13 cellular contexts compared by ENCODE assay signal in the genomic region with DNA sequence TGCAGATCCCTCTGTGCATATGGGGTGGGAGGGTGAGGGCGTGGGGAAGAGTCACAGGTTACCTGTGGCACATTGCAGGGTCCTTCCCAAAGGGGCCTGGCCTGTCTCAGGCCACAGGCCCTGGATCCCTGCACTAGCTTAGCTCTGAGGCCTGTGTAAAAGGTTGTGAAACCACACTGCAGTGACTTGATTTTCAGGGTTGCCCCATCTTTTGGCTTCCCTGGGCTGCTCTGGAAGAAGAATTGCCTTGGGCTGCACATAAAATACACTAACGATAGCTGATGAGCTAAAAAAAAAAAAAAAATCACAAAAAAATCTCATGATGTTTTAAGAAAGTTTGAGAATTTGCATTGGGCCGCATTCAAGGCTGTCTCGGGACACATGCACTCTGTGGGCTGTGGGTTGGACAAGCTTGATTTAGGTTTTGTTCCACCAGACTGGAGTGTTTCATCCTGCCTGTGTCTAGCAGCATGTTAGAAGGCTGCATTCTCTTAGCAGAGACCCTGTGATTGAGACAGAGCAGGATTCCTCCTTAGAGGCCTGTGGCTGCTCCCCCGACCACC. TPM values are rescaled to one million over a fixed set of nuclear protein-coding genes. Genes with fewer than 3 reads are reported as not detected.
DNase-seq lines count a peak whose midpoint lies in the region; ATAC-seq, FAIRE-seq and TF ChIP-seq lines count a peak whose summit lies in the region.
"Had no signal": no experiment of that assay in that cellular context is flagged by ENCODE, and none has a peak within 500 bp of the region (broad histone marks: within the 10 kb centered on the region; RNA-seq: fewer than 3 reads in every experiment).

No MANE protein-coding gene starts in this region.

- TF ChIP-seq CTCF in GM12865 (IDR thresholded peaks at IDR 0.05; ENCODE audit: insufficient read depth, low read depth, low read length, missing control alignments): no peak
- no peak for TF ChIP-seq CTCF in endothelial cell of umbilical vein (IDR thresholded peaks at IDR 0.05; ENCODE audit: extremely low read depth in 1 of 2, insufficient read depth in 1 of 2, low read depth in 1 of 2, low read length in 2 of 2)
- no peak for TF ChIP-seq CTCF in pancreas (IDR thresholded peaks at IDR 0.05)
- TF ChIP-seq CTCF in osteoblast (IDR thresholded peaks at IDR 0.05; ENCODE audit: extremely low read depth, low read depth, low read length): no peak

- H2AFZ ChIP-seq in endothelial cell of umbilical vein (ENCODE audit: low read depth, low read length) (peak overlapping the region; percentile 5), osteoblast (ENCODE audit: low read length) (no peak overlapping the region)

- TF ChIP-seq POLR2A in endothelial cell of umbilical vein (IDR thresholded peaks at IDR 0.05; ENCODE audit: low read depth, low read length): no peak

- H3K9me1 ChIP-seq in endothelial cell of umbilical vein (replicated peaks; ENCODE audit: control insufficient read depth, extremely low read depth, insufficient read depth, low read length): no peaks in the 10 kb centered on the region

- no peaks in the 10 kb centered on the region for H3K9me3 ChIP-seq in HUES6 (ENCODE audit: control insufficient read depth, insufficient read depth, low read depth, low read length)
- no peaks in the 10 kb centered on the region for H3K9me3 ChIP-seq in endothelial cell of umbilical vein (replicated peaks; ENCODE audit: control insufficient read depth, insufficient read depth, low read length)
- no peaks in the 10 kb centered on the region for H3K9me3 ChIP-seq in pancreas
- H3K9me3 ChIP-seq in osteoblast (ENCODE audit: low read depth, low read length): no peaks in the 10 kb centered on the region
- H3K9me3 ChIP-seq: esophagus squamous epithelium had no signal

- H3K79me2 ChIP-seq in endothelial cell of umbilical vein (ENCODE audit: control insufficient read depth, insufficient read depth, low read length) (no peaks in the 10 kb centered on the region), osteoblast (ENCODE audit: insufficient read depth, low read length) (no peaks in the 10 kb centered on the region)

- H3K4me1 ChIP-seq in HUES6 (ENCODE audit: control insufficient read depth, insufficient read depth, low read length) (peaks cover 20% of the 10 kb centered on the region), endothelial cell of umbilical vein (ENCODE audit: control insufficient read depth, extremely low read depth, insufficient read depth, low read length) (peaks cover 7% of the 10 kb centered on the region), pancreas (peaks cover 0 to 17% (median 4%) of the 10 kb centered on the region in 3 donors), osteoblast (ENCODE audit: insufficient read depth, low read length) (peaks cover 6% of the 10 kb centered on the region)

- POLR2A ChIA-PET in endothelial cell of umbilical vein (lab: Charles Lee): no interaction called here

- peak; percentile 57 for DNase-seq in GM12865 (ENCODE audit: low read depth)
- no peak for DNase-seq in endothelial cell of umbilical vein (ENCODE audit: low read depth, low spot score)
- peak in 1 of 6 donors; percentile 34 for DNase-seq in pancreas
- no peak for DNase-seq in osteoblast (ENCODE audit: insufficient read length, low spot score, missing footprints)
- DNase-seq: activated CD4-positive, alpha-beta T cell treated with anti-CD3 and anti-CD28 coated beads for 36 hours; activated naive CD8-positive, alpha-beta T cell treated with anti-CD3 and anti-CD28 coated beads, Interleukin-2, amount 10 ng/mL, durations not matched to agents 7 days and 5 days; esophagus squamous epithelium; NCI-H1092 had no signal

- no peak overlapping the region for H3K4me3 ChIP-seq in GM12865 (ENCODE audit: low read depth, low read length)
- H3K4me3 ChIP-seq in HUES6 (ENCODE audit: low read depth, low read length): peak overlapping the region; percentile 2; the same call in 1 of the 2 replicates
- no peak overlapping the region for H3K4me3 ChIP-seq in endothelial cell of umbilical vein (replicated peaks in 1 of 3; ENCODE audit: insufficient read depth in 1 of 3, low read depth in 1 of 3, low read length in 3 of 3)
- no peak overlapping the region for H3K4me3 ChIP-seq in pancreas
- H3K4me3 ChIP-seq in osteoblast (ENCODE audit: insufficient read depth, low read length): no peak overlapping the region
- H3K4me3 ChIP-seq: esophagus squamous epithelium had no signal

- H3K4me2 ChIP-seq in endothelial cell of umbilical vein (ENCODE audit: insufficient read depth, low read length) (no peak overlapping the region), osteoblast (ENCODE audit: insufficient read depth, low read length) (no peak overlapping the region)

- intact Hi-C loops in endothelial cell of umbilical vein (cut with micrococcal nuclease) (no loop called here), pancreas (cut with DNase I) (no loop called here)

- dilution Hi-C loops in endothelial cell of umbilical vein (cut with MboI; ENCODE audit: extremely low pct_ligation_motif_present, low sequenced_read_pairs): no loop called here

- WGBS in pancreas, 2 donors: 37 to 39% methylated on average over 5 of the region's 5 CpGs

- FAIRE-seq in endothelial cell of umbilical vein (lab: Jason Lieb, UNC): no peak
- no peak for FAIRE-seq in pancreas (lab: Jason Lieb, UNC)

- H3K27me3 ChIP-seq in HUES6 (ENCODE audit: control insufficient read depth, insufficient read depth, low read length): no peaks in the 10 kb centered on the region
- no peaks in the 10 kb centered on the region for H3K27me3 ChIP-seq in endothelial cell of umbilical vein (ENCODE audit: control insufficient read depth in 2 of 2, insufficient read depth in 2 of 2, low read length in 2 of 2)
- H3K27me3 ChIP-seq in pancreas: no peaks in the 10 kb centered on the region
- H3K27me3 ChIP-seq in osteoblast (ENCODE audit: insufficient read depth, low read length): no peaks in the 10 kb centered on the region
- H3K27me3 ChIP-seq: esophagus squamous epithelium had no signal

- CTCF ChIA-PET in endothelial cell of umbilical vein (lab: Charles Lee): interaction anchor here (1.3 kb wide), 1 partner anchor 25 kb away, joined by 5 read pairs; no protein-coding TSS in a partner anchor

- H3K27ac ChIP-seq in HUES6 (ENCODE audit: low read depth, low read length): peak overlapping the region; percentile 96
- no peak overlapping the region for H3K27ac ChIP-seq in endothelial cell of umbilical vein (ENCODE audit: insufficient read depth, low read depth, low read length)
- peak overlapping the region in 2 of 4 donors; percentile 5 to 59 for H3K27ac ChIP-seq in pancreas
- no peak overlapping the region for H3K27ac ChIP-seq in osteoblast (ENCODE audit: low read depth, low read length)

- ATAC-seq in pancreas: peak; percentile 35 to 88 (median 74)
- ATAC-seq in HG03442 (IDR thresholded peaks at IDR 0.05; ENCODE audit: unreplicated experiment): no peak
- ATAC-seq in GM18870 (IDR thresholded peaks at IDR 0.05; ENCODE audit: unreplicated experiment): no peak
- no peak for ATAC-seq in GM21786 (IDR thresholded peaks at IDR 0.05; ENCODE audit: unreplicated experiment)
- ATAC-seq: activated CD4-positive, alpha-beta T cell treated with anti-CD3 and anti-CD28 coated beads for 36 hours had no signal

- BruUV-seq in endothelial cell of umbilical vein (replicated peaks; lab: Mats Ljungman, UMichigan): no TSS peak

- H3K9ac ChIP-seq in HUES6 (ENCODE audit: low read length): peak overlapping the region; percentile 92
- no peak overlapping the region for H3K9ac ChIP-seq in endothelial cell of umbilical vein (replicated peaks; ENCODE audit: extremely low read depth, insufficient read depth, low read length)

- H4K20me1 ChIP-seq in endothelial cell of umbilical vein (replicated peaks; ENCODE audit: control insufficient read depth, extremely low read depth, insufficient read depth, low read length) (no peaks in the 10 kb centered on the region), osteoblast (ENCODE audit: insufficient read depth, low read length) (no peaks in the 10 kb centered on the region)

- peaks cover 4% of the 10 kb centered on the region; the same call in 1 of the 2 replicates for H3K36me3 ChIP-seq in HUES6 (ENCODE audit: control insufficient read depth, insufficient read depth, low read length)
- no peaks in the 10 kb centered on the region for H3K36me3 ChIP-seq in endothelial cell of umbilical vein (ENCODE audit: control insufficient read depth in 2 of 2, extremely low read depth in 1 of 2, insufficient read depth in 2 of 2, low read length in 2 of 2)
- no peaks in the 10 kb centered on the region for H3K36me3 ChIP-seq in pancreas
- no peaks in the 10 kb centered on the region for H3K36me3 ChIP-seq in osteoblast (ENCODE audit: insufficient read depth, low read length)
- H3K36me3 ChIP-seq: esophagus squamous epithelium had no signal

TF ChIP-seq in endothelial cell of umbilical vein, 7 proteins besides CTCF, POLR2A, EP300 and RAD21:
- TF ChIP-seq, protein P1, sequence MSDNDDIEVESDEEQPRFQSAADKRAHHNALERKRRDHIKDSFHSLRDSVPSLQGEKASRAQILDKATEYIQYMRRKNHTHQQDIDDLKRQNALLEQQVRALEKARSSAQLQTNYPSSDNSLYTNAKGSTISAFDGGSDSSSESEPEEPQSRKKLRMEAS (IDR thresholded peaks at IDR 0.05; ENCODE audit: insufficient read depth, insufficient read length): no peak
- TF ChIP-seq FOS (IDR thresholded peaks at IDR 0.05; ENCODE audit: borderline replicate concordance, insufficient read depth, low read length) (no peak), EZH2 (IDR thresholded peaks at IDR 0.05; ENCODE audit: borderline replicate concordance, low read depth, low read length, severe bottlenecking) (no peak), MYC (IDR thresholded peaks at IDR 0.05; ENCODE audit: low read depth, low read length) (no peak), GATA2 (IDR thresholded peaks at IDR 0.05; ENCODE audit: insufficient read depth, insufficient read length, low read depth, low read length) (no peak), JUN (IDR thresholded peaks at IDR 0.05; ENCODE audit: borderline replicate concordance, insufficient read depth, insufficient read length, low read depth) (no peak), POLR2AphosphoS5 (IDR thresholded peaks at IDR 0.05; ENCODE audit: insufficient read depth, low read depth, low read length) (no peak)
TF ChIP-seq in endothelial cell of umbilical vein: peak in this region for 0.

RNA-seq across cellular contexts. Expression of a gene that starts 35.9 kb away (rescaled TPM):
- total RNA-seq in endothelial cell of umbilical vein: not detected in 2 replicates
- polyA plus RNA-seq in endothelial cell of umbilical vein: not detected in 2 replicates
- not detected in 2 replicates for polyA plus RNA-seq in endothelial cell of umbilical vein (2011; cell fraction: cytosol; rRNA removed)
- polyA plus RNA-seq in endothelial cell of umbilical vein (2011; cell fraction: nucleus; rRNA removed): not detected in 2 replicates
- polyA plus RNA-seq in endothelial cell of umbilical vein (2012): 0.35 and 0.56 TPM in 2 replicates
- not detected in 2 replicates for polyA minus RNA-seq in endothelial cell of umbilical vein
- polyA minus RNA-seq in endothelial cell of umbilical vein (2011; cell fraction: cytosol; rRNA and poly(A)+ RNA removed): not detected
- not detected in 2 replicates for polyA minus RNA-seq in endothelial cell of umbilical vein (2011; cell fraction: nucleus; rRNA and poly(A)+ RNA removed)
- total RNA-seq in pancreas: 1 to 10 TPM in 2 of 6 donors, under 1 TPM in 4; 0.14 to 1.5 (median 0.62) TPM
- polyA plus RNA-seq in pancreas: 1 to 10 TPM; 3.8 to 4.7 TPM
- not detected in 2 replicates for total RNA-seq in osteoblast
- total RNA-seq: activated CD4-positive, alpha-beta T cell treated with anti-CD3 and anti-CD28 coated beads for 36 hours; activated naive CD8-positive, alpha-beta T cell treated with anti-CD3 and anti-CD28 coated beads, Interleukin-2, amount 10 ng/mL, durations not matched to agents 7 days and 5 days; subcutaneous adipose tissue had no signal

Comparison
In these comparisons a context has a peak if more than half of its experiments do, and no peak if none do; other contexts are left out.
1. ATAC-seq: peak in pancreas (4 of 4); none in HG03442 (single experiment), GM18870 (single experiment) and GM21786 (single experiment).